Comparison of ENCODE assay signal across 18 cellular contexts in the genomic region with DNA sequence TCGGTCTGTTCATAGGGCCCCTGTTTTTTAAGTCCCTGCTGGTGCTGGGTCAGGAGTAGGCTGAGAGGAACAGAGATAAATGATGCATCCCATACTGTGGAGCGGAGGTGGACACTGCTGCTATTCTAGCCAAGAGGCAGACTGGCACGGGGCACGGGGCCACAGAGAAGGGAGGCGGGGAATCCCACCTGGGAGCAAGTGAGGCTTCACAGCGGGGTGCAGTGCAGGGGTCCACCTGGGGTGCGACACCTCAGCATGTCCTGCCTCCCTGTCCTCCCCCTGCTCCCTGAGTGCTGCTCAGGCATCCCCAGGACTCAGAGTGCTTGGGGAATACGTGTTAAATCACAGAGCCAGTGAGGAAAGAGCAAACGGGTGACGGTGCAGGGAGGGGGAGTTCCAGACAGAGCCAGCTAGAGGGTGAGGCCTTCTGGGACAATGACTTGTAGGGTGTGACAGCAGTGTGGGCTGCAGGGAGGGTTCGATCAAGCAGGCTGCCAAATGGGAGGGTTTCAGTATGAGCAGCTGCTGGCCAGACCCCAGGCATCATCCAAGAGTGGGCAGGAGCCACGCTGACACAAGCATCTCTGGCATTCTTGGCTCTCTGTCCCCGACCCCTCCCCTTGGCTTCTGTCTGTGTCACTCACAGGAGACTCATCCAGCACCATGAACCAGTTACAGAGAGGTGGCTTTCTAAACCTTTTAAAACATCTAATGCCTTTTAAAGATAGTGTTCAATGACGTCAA. TPM values are rescaled to one million over a fixed set of nuclear protein-coding genes. Genes with fewer than 3 reads are reported as not detected.
A peak's percentile ranks its signal among the peaks of the same experiment; 100 is the strongest.
DNase-seq lines count a peak whose midpoint lies in the region; ATAC-seq and TF ChIP-seq lines count a peak whose summit lies in the region.
"Had no signal": no experiment of that assay in that cellular context is flagged by ENCODE, and none has a peak within 500 bp of the region (broad histone marks: within the 10 kb centered on the region; RNA-seq: fewer than 3 reads in every experiment).

No MANE protein-coding gene starts in this region.

- no peaks in the 10 kb centered on the region for H3K9me3 ChIP-seq in adipocyte (ENCODE audit: control insufficient read depth, low read length)
- H3K9me3 ChIP-seq in right atrium auricular region: no peaks in the 10 kb centered on the region
- no peaks in the 10 kb centered on the region for H3K9me3 ChIP-seq in gastrocnemius medialis
- H3K9me3 ChIP-seq: BLaER1 treated with 17β-estradiol and CSF1 and Interleukin-3, amounts not matched to agents 10 nM and 100 nM had no signal

- peak overlapping the region in 1 of 2 donors; percentile 5 for H3K27ac ChIP-seq in right atrium auricular region
- H3K27ac ChIP-seq in gastrocnemius medialis: no peak overlapping the region
- H3K27ac ChIP-seq: BLaER1 treated with 17β-estradiol and CSF1 and Interleukin-3, amounts not matched to agents 10 nM and 100 nM had no signal

- peaks cover 22% of the 10 kb centered on the region for H3K4me1 ChIP-seq in adipocyte (ENCODE audit: control insufficient read depth, insufficient read depth, low read length)
- H3K4me1 ChIP-seq in right atrium auricular region: peaks cover 0 to 6% of the 10 kb centered on the region in 2 donors
- H3K4me1 ChIP-seq in gastrocnemius medialis: no peaks in the 10 kb centered on the region

- no peak for TF ChIP-seq CTCF in right atrium auricular region (IDR thresholded peaks at IDR 0.05)
- TF ChIP-seq CTCF in gastrocnemius medialis (IDR thresholded peaks at IDR 0.05 in 4 of 5, conservative IDR thresholded peaks at IDR 0.05 in 1 of 5): no peak

- H3K9ac ChIP-seq in adipocyte (ENCODE audit: low read length): no peak overlapping the region
- H3K9ac ChIP-seq: BLaER1 treated with 17β-estradiol and CSF1 and Interleukin-3, amounts not matched to agents 10 nM and 100 nM had no signal

- no peak overlapping the region for H3K4me3 ChIP-seq in adipocyte (ENCODE audit: low read length)
- no peak overlapping the region for H3K4me3 ChIP-seq in right atrium auricular region
- H3K4me3 ChIP-seq in gastrocnemius medialis: no peak overlapping the region
- H3K4me3 ChIP-seq: BLaER1 treated with 17β-estradiol and CSF1 and Interleukin-3, amounts not matched to agents 10 nM and 100 nM had no signal

- H3K27me3 ChIP-seq in adipocyte (replicated peaks; ENCODE audit: control insufficient read depth, insufficient read depth, low read length) (no peaks in the 10 kb centered on the region), right atrium auricular region (no peaks in the 10 kb centered on the region), gastrocnemius medialis (no peaks in the 10 kb centered on the region)
- H3K27me3 ChIP-seq: BLaER1 treated with 17β-estradiol and CSF1 and Interleukin-3, amounts not matched to agents 10 nM and 100 nM had no signal

- H3K36me3 ChIP-seq in adipocyte (ENCODE audit: control insufficient read depth, insufficient read depth, low read length, severe bottlenecking): no peaks in the 10 kb centered on the region
- H3K36me3 ChIP-seq in right atrium auricular region: no peaks in the 10 kb centered on the region
- H3K36me3 ChIP-seq in gastrocnemius medialis: no peaks in the 10 kb centered on the region
- H3K36me3 ChIP-seq: BLaER1 treated with 17β-estradiol and CSF1 and Interleukin-3, amounts not matched to agents 10 nM and 100 nM had no signal

- DNase-seq in ELF-1 (ENCODE audit: low read depth, low spot score) (peak; percentile 48), adipocyte (ENCODE audit: low read depth) (peak; percentile 16), right atrium auricular region (ENCODE audit: low spot score) (peak; percentile 94), gastrocnemius medialis (peak in 1 of 2 donors; percentile 74), NCI-H2196 treated with DMSO at 0.1 percent for 48 hours (lab: John Stamatoyannopoulos, UW; ENCODE audit: unreplicated experiment) (no peak)
- no peak for DNase-seq in activated effector memory CD4-positive, alpha-beta T cell treated with Interleukin-2 at 50 U/mL for 16 hours
- DNase-seq: activated CD4-positive, alpha-beta T cell treated with anti-CD3 and anti-CD28 coated beads for 48 hours; HCEC 1CT; hippocampal formation; NCI-H2107; SHP77; small intestine; T-helper 9 cell had no signal

- intact Hi-C loops in gastrocnemius medialis (cut with DNase I; ENCODE audit: low total_unique reads): no loop called here

- TF ChIP-seq POLR2A in gastrocnemius medialis (IDR thresholded peaks at IDR 0.05): no peak

- in situ Hi-C loops in gastrocnemius medialis (cut with MboI; ENCODE audit: low sequenced_read_pairs in 4 of 4): no loop called here

- peak; percentile 37 to 74 for ATAC-seq in gastrocnemius medialis
- no peak for ATAC-seq in GM18520 (IDR thresholded peaks at IDR 0.05; ENCODE audit: unreplicated experiment)
- no peak for ATAC-seq in HG03139 (IDR thresholded peaks at IDR 0.05; ENCODE audit: unreplicated experiment)
- ATAC-seq: activated naive CD4-positive, alpha-beta T cell treated with anti-CD3 and anti-CD28 coated beads, Interleukin-2, amount 50 U/mL, for 72 hours; left lobe of liver had no signal

RNA-seq across cellular contexts. Expression of gene HTRA3, which starts 13.7 kb away (rescaled TPM):
- total RNA-seq in right atrium auricular region (100 to 1,000 TPM in 1 of 2 donors, 10 to 100 TPM in 1; 33.8 to 124 TPM), gastrocnemius medialis (10 to 100 TPM in 3 of 4 donors, 1 to 10 TPM in 1; 8.4 to 22.2 (median 16.0) TPM)
- total RNA-seq: activated naive CD4-positive, alpha-beta T cell treated with anti-CD3 and anti-CD28 coated beads, Interleukin-2, amount 50 U/mL, for 72 hours had no signal

RNA-seq across cellular contexts. Expression of gene SH3TC1, which starts 56.8 kb away (rescaled TPM):
- 10 to 100 TPM in 1 of 2 donors, 1 to 10 TPM in 1; 8.9 to 13.9 TPM for total RNA-seq in right atrium auricular region
- total RNA-seq in gastrocnemius medialis: 1 to 10 TPM; 2.9 to 8.5 (median 5.8) TPM

Comparison
In these comparisons a context has a peak if more than half of its experiments do, and no peak if none do; other contexts are left out.
1. DNase-seq: peak in ELF-1 (single experiment), adipocyte (single experiment) and right atrium auricular region (single experiment); none in activated effector memory CD4-positive, alpha-beta T cell treated with Interleukin-2 at 50 U/mL for 16 hours (single experiment) and NCI-H2196 treated with DMSO at 0.1 percent for 48 hours (single experiment).
2. ATAC-seq: peak in gastrocnemius medialis (2 of 2); none in GM18520 (single experiment) and HG03139 (single experiment).